In genomic region chr11:75242722-75243600, GRCh38 we compare ENCODE assay signal across 15 cellular contexts. TPM values are rescaled to one million over a fixed set of nuclear protein-coding genes. Genes with fewer than 3 reads are reported as not detected.
DNase-seq lines count a peak whose midpoint lies in the region; ATAC-seq and TF ChIP-seq lines count a peak whose summit lies in the region.
"Had no signal": no experiment of that assay in that cellular context is flagged by ENCODE, and none has a peak within 500 bp of the region (broad histone marks: within the 10 kb centered on the region; RNA-seq: fewer than 3 reads in every experiment).

No MANE protein-coding gene starts in this region.

- no peak for ATAC-seq in activated CD8-positive, alpha-beta T cell treated with anti-CD3 and anti-CD28 coated beads for 36 hours
- ATAC-seq in memory B cell (ENCODE audit: low read depth) (no peak), HG03378 (IDR thresholded peaks at IDR 0.05; ENCODE audit: unreplicated experiment) (no peak)

- peaks cover 46% of the 10 kb centered on the region for H3K27me3 Mint-ChIP-seq in MCF 10A (ENCODE audit: insufficient read depth, unreplicated experiment)
- peaks cover 26% of the 10 kb centered on the region for H3K27me3 Mint-ChIP-seq in activated CD8-positive, alpha-beta T cell treated with anti-CD3 and anti-CD28 coated beads for 36 hours
- peaks cover 15% of the 10 kb centered on the region for H3K27me3 Mint-ChIP-seq in memory B cell

- H3K27ac Mint-ChIP-seq in MCF 10A (ENCODE audit: low read depth, unreplicated experiment), result no peak overlapping the region
- no peak overlapping the region for H3K27ac Mint-ChIP-seq in activated CD8-positive, alpha-beta T cell treated with anti-CD3 and anti-CD28 coated beads for 36 hours
- H3K27ac Mint-ChIP-seq in memory B cell, result no peak overlapping the region

- peaks cover 11% of the 10 kb centered on the region for H3K4me1 ChIP-seq in mammary epithelial cell (ENCODE audit: insufficient read depth, low read length)
- H3K4me1 ChIP-seq in stomach, result peaks cover 16 to 23% (median 19%) of the 10 kb centered on the region in 4 donors

- POLR2A ChIA-PET in MCF 10A (lab: Yijun Ruan, JAX), result no interaction called here
- POLR2A ChIA-PET in activated CD8-positive, alpha-beta T cell treated with anti-CD3 and anti-CD28 coated beads for 36 hours (lab: Charles Lee), result interaction anchor here (0.6 to 2.6 kb wide), 9 partner anchors 8 to 158 kb away, joined by 3 to 15 read pairs (median 3); no protein-coding TSS in a partner anchor

- H3K27ac ChIP-seq in mammary epithelial cell (ENCODE audit: insufficient read depth, low read depth, low read length) (no peak overlapping the region), stomach (no peak overlapping the region)
- H3K27ac ChIP-seq: BLaER1 treated with 17β-estradiol and CSF1 and Interleukin-3, amounts not matched to agents 10 nM and 100 nM; right atrium auricular region had no signal

- TF ChIP-seq CTCF in MCF 10A (IDR thresholded peaks at IDR 0.05; ENCODE audit: unreplicated experiment) (no peak), mammary epithelial cell (conservative IDR thresholded peaks at IDR 0.05 in 1 of 2, IDR thresholded peaks at IDR 0.05 in 1 of 2; ENCODE audit: extremely low read depth in 1 of 2, insufficient read depth in 1 of 2, low read depth in 1 of 2, low read length in 2 of 2) (no peak), stomach (IDR thresholded peaks at IDR 0.05) (no peak)
- no peak for TF ChIP-seq CTCF in activated CD8-positive, alpha-beta T cell treated with anti-CD3 and anti-CD28 coated beads for 36 hours (IDR thresholded peaks at IDR 0.05)

- H3K4me3 ChIP-seq in mammary epithelial cell (replicated peaks in 1 of 3; ENCODE audit: insufficient read depth in 1 of 3, low read depth in 2 of 3, low read length in 3 of 3) (no peak overlapping the region), stomach (no peak overlapping the region)

- CTCF ChIA-PET in MCF 10A (lab: Yijun Ruan, JAX) (interaction anchor here (0.7 to 12.5 kb wide), 5 partner anchors 12 to 313 kb away, joined by 3 to 251 read pairs (median 4); partner anchors contain the start of gene NEU3), mammary epithelial cell (lab: Charles Lee; ENCODE audit: low non-redundant PET) (interaction anchor here (0.6 to 1.3 kb wide), 2 partner anchors 31 to 102 kb away, joined by 5 to 11 read pairs; no protein-coding TSS in a partner anchor)
- CTCF ChIA-PET in activated CD8-positive, alpha-beta T cell treated with anti-CD3 and anti-CD28 coated beads for 36 hours (lab: Charles Lee), result interaction anchor here (0.6 to 19.6 kb wide), 30 partner anchors 9 to 489 kb away, joined by 3 to 663 read pairs (median 5); partner anchors contain the start of genes RPS3 and SLCO2B1

- TF ChIP-seq EP300 in stomach (IDR thresholded peaks at IDR 0.05), result no peak

- no peaks in the 10 kb centered on the region for H3K9me3 Mint-ChIP-seq in MCF 10A (ENCODE audit: unreplicated experiment)
- no peaks in the 10 kb centered on the region for H3K9me3 Mint-ChIP-seq in activated CD8-positive, alpha-beta T cell treated with anti-CD3 and anti-CD28 coated beads for 36 hours
- H3K9me3 Mint-ChIP-seq in memory B cell, result no peaks in the 10 kb centered on the region

- in situ Hi-C loops in mammary epithelial cell (cut with MboI; ENCODE audit: low sequenced_read_pairs in 2 of 2), result loop anchor here in 1 of 2 donors (10.0 to 25.0 kb wide), 2 partner anchors 218 to 331 kb away; no protein-coding TSS in a partner anchor

- no peaks in the 10 kb centered on the region for H3K79me2 ChIP-seq in mammary epithelial cell (ENCODE audit: insufficient read depth, low read length)

- H3K4me1 Mint-ChIP-seq in MCF 10A (ENCODE audit: insufficient read depth, unreplicated experiment), result no peaks in the 10 kb centered on the region
- peaks cover 10% of the 10 kb centered on the region for H3K4me1 Mint-ChIP-seq in activated CD8-positive, alpha-beta T cell treated with anti-CD3 and anti-CD28 coated beads for 36 hours (ENCODE audit: low read depth)
- H3K4me1 Mint-ChIP-seq in memory B cell, result peaks cover 7% of the 10 kb centered on the region

- H3K9me3 ChIP-seq in mammary epithelial cell (replicated peaks; ENCODE audit: insufficient read depth, low read length) (no peaks in the 10 kb centered on the region), stomach (no peaks in the 10 kb centered on the region)
- H3K9me3 ChIP-seq: right atrium auricular region had no signal

- H3K9ac ChIP-seq in mammary epithelial cell (ENCODE audit: insufficient read depth, low read length), result no peak overlapping the region

- dilution Hi-C loops in mammary epithelial cell (cut with HindIII; ENCODE audit: low sequenced_read_pairs), result no loop called here

- intact Hi-C loops in MCF 10A (cut with micrococcal nuclease), result no loop called here
- intact Hi-C loops in mammary epithelial cell (cut with micrococcal nuclease), result no loop called here
- intact Hi-C loops in activated CD8-positive, alpha-beta T cell treated with anti-CD3 and anti-CD28 coated beads for 36 hours (cut with micrococcal nuclease), result no loop called here
- intact Hi-C loops in stomach (cut with DNase I; ENCODE audit: low total_unique reads), result no loop called here

- H3K36me3 Mint-ChIP-seq in MCF 10A (ENCODE audit: insufficient read depth, unreplicated experiment) (no peaks in the 10 kb centered on the region), memory B cell (no peaks in the 10 kb centered on the region)
- H3K36me3 Mint-ChIP-seq in activated CD8-positive, alpha-beta T cell treated with anti-CD3 and anti-CD28 coated beads for 36 hours (ENCODE audit: low read depth), result no peaks in the 10 kb centered on the region

- no peak overlapping the region for H3K4me2 ChIP-seq in mammary epithelial cell (ENCODE audit: insufficient read depth, low read depth, low read length)

- H3K27me3 ChIP-seq in mammary epithelial cell (ENCODE audit: insufficient read depth, low read length), result peaks cover 11% of the 10 kb centered on the region
- H3K27me3 ChIP-seq in stomach, result peaks cover 0 to 59% (median 35%) of the 10 kb centered on the region in 3 donors

- BruUV-seq in MCF 10A (replicated peaks; lab: Mats Ljungman, UMichigan) (no TSS peak), mammary epithelial cell (replicated peaks; lab: Mats Ljungman, UMichigan) (no TSS peak)

- H2AFZ ChIP-seq in mammary epithelial cell (ENCODE audit: low read depth, low read length), result no peak overlapping the region

- DNase-seq in MCF 10A (ENCODE audit: unreplicated experiment), result no peak
- no peak for DNase-seq in mammary epithelial cell
- DNase-seq in activated CD8-positive, alpha-beta T cell treated with anti-CD3 and anti-CD28 coated beads for 36 hours, result no peak
- DNase-seq in memory B cell (ENCODE audit: low spot score in 2 of 2), result no peak
- peak; percentile 16 for DNase-seq in stomach
- DNase-seq in AG08396 (ENCODE audit: low spot score), result no peak
- no peak for DNase-seq in NOMO-1 treated with DMSO at 0.1 percent for 48 hours (lab: John Stamatoyannopoulos, UW; ENCODE audit: unreplicated experiment)
- DNase-seq: effector memory CD4-positive, alpha-beta T cell; foreskin fibroblast; NCI-H187; NCI-H774 had no signal

- no peak for TF ChIP-seq POLR2A in stomach (IDR thresholded peaks at IDR 0.05)

- H3K4me3 Mint-ChIP-seq in MCF 10A (ENCODE audit: unreplicated experiment), result peak overlapping the region; percentile 66
- peak overlapping the region; percentile 67 for H3K4me3 Mint-ChIP-seq in activated CD8-positive, alpha-beta T cell treated with anti-CD3 and anti-CD28 coated beads for 36 hours
- peak overlapping the region; percentile 81 for H3K4me3 Mint-ChIP-seq in memory B cell

- no peaks in the 10 kb centered on the region for H4K20me1 ChIP-seq in mammary epithelial cell (ENCODE audit: insufficient read depth, low read length)

- 78% methylated on average over 4 of the region's 16 CpGs for WGBS in mammary epithelial cell (ENCODE audit: low coverage, missing lambda C conversion rate)
- 76 to 87% (median 80%) methylated on average over 16 of the region's 16 CpGs for WGBS in stomach, 5 donors

- H3K36me3 ChIP-seq in mammary epithelial cell (ENCODE audit: insufficient read depth, low read length), result no peaks in the 10 kb centered on the region
- no peaks in the 10 kb centered on the region for H3K36me3 ChIP-seq in stomach
- H3K36me3 ChIP-seq: BLaER1 treated with 17β-estradiol and CSF1 and Interleukin-3, amounts not matched to agents 10 nM and 100 nM; right atrium auricular region had no signal

RNA-seq across cellular contexts. Expression of gene TPBGL, which starts 2.4 kb away (rescaled TPM):
- not detected in 2 replicates for total RNA-seq in MCF 10A (2022)
- under 1 TPM in 1 of 2 donors, not detected in 1; 0.21 TPM for total RNA-seq in mammary epithelial cell
- polyA plus RNA-seq in mammary epithelial cell, result 0.01 TPM
- not detected for polyA minus RNA-seq in mammary epithelial cell
- total RNA-seq in activated CD8-positive, alpha-beta T cell treated with anti-CD3 and anti-CD28 coated beads for 36 hours, result under 1 TPM; 0.18 to 0.20 TPM
- total RNA-seq in stomach, result 1 to 10 TPM in 1 of 5 donors, not detected in 4; 1.2 TPM
- polyA plus RNA-seq in stomach, result under 1 TPM in 1 of 3 donors, not detected in 2; 0.13 TPM
- total RNA-seq: H4 had no signal
